Comparison of ENCODE assay signal across 31 cellular contexts in the genomic region with DNA sequence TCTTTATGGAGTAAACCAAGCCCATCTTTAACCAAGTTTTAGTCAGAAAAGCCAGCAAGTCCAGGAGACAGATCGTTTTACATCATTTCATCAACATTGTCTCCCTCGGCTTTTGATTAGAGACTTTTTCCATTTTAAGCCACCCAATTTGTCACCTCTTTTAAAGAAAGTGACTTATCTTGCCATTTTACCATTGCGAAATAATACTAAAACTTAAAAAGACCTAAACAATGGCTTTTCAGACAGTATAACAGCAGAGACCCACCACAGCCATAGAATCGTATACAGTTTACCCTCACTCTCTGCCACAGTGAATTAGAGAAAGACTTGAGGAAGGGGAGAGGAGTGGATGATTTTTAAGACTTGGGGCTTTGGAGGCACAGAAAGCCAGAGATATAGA.
"Had no signal": no experiment of that assay in that cellular context is flagged by ENCODE, and none has a peak within 500 bp of the region (broad histone marks: within the 10 kb centered on the region; RNA-seq: fewer than 3 reads in every experiment).

No MANE protein-coding gene starts in this region.

- H3K4me2 ChIP-seq: KMS-11 had no signal

- H3K9ac ChIP-seq: KMS-11 had no signal

- H3K36me3 ChIP-seq: adrenal gland, brain microvascular endothelial cell had no signal

- H3K4me1 Mint-ChIP-seq: activated B cell treated with CpG ODN at 0.5 μM for 24 hours; central memory CD8-positive, alpha-beta T cell had no signal

- H3K9me3 Mint-ChIP-seq: activated B cell treated with CpG ODN at 0.5 μM for 24 hours; activated CD4-positive, alpha-beta memory T cell treated with anti-CD3 and anti-CD28 coated beads for 36 hours; activated naive CD4-positive, alpha-beta T cell treated with anti-CD3 and anti-CD28 coated beads for 36 hours; activated naive CD4-positive, alpha-beta T cell treated with anti-CD3 and anti-CD28 coated beads, Interleukin-2, amount 50 U/mL, for 72 hours; activated T-cell treated with anti-CD3 and anti-CD28 coated beads, Interleukin-2, amount 50 U/mL, for 4 hours; activated T-helper 1 cell treated with anti-CD3 and anti-CD28 coated beads, Interleukin-12 subunit alpha, Interleukin-12 subunit beta, Interleukin-2, Interleukin-4 antibody, amounts not matched to agents 30 ng/mL and 10 ng/mL and 1 ng/mL, durations not matched to agents 14 hours and 24 hours and 36 hours; central memory CD8-positive, alpha-beta T cell had no signal

- H3K36me3 Mint-ChIP-seq: activated CD4-positive, alpha-beta memory T cell treated with anti-CD3 and anti-CD28 coated beads for 36 hours; activated naive CD4-positive, alpha-beta T cell treated with anti-CD3 and anti-CD28 coated beads, Interleukin-2, amount 50 U/mL, for 72 hours had no signal

- H3K27ac Mint-ChIP-seq: activated B cell treated with CpG ODN at 0.5 μM for 24 hours; activated CD4-positive, alpha-beta memory T cell treated with anti-CD3 and anti-CD28 coated beads for 36 hours; activated naive CD4-positive, alpha-beta T cell treated with anti-CD3 and anti-CD28 coated beads for 36 hours; activated naive CD4-positive, alpha-beta T cell treated with anti-CD3 and anti-CD28 coated beads, Interleukin-2, amount 50 U/mL, for 72 hours; activated T-helper 1 cell treated with anti-CD3 and anti-CD28 coated beads, Interleukin-12 subunit alpha, Interleukin-12 subunit beta, Interleukin-2, Interleukin-4 antibody, amounts not matched to agents 30 ng/mL and 10 ng/mL and 1 ng/mL, durations not matched to agents 14 hours and 24 hours and 36 hours had no signal

- H3K27ac ChIP-seq: adrenal gland, brain microvascular endothelial cell, KMS-11, RWPE1, VCaP had no signal

- DNase-seq: activated B cell treated with CpG ODN at 0.5 μM for 24 hours; activated CD4-positive, alpha-beta memory T cell treated with anti-CD3 and anti-CD28 coated beads for 36 hours; activated CD4-positive, alpha-beta T cell treated with anti-CD3 and anti-CD28 coated beads for 4 hours; activated CD4-positive, alpha-beta T cell treated with anti-CD3 and anti-CD28 coated beads, Interleukin-2, amount 50 U/mL, for 1 hour; activated CD4-positive, CD25-positive, alpha-beta regulatory T cell treated with anti-CD3 and anti-CD28 coated beads, Interleukin-2, amount 50 U/mL, for 72 hours; activated CD8-positive, alpha-beta memory T cell treated with anti-CD3 and anti-CD28 coated beads, Interleukin-2, amount 50 U/mL, for 4 hours; activated gamma-delta T cell treated with Interleukin-2 at 50 U/mL for 16 hours; activated naive CD4-positive, alpha-beta T cell treated with anti-CD3 and anti-CD28 coated beads for 36 hours; activated T-cell treated with anti-CD3 and anti-CD28 coated beads for 4 hours; activated T-cell treated with anti-CD3 and anti-CD28 coated beads, Interleukin-2, amount 50 U/mL, for 4 hours; adrenal gland; brain microvascular endothelial cell; MM.1S; MV-4-11; NCI-H1436 treated with DMSO at 0.1 percent for 48 hours; NCI-H2029; NCI-H524 treated with DMSO at 0.1 percent for 48 hours; NK-92 treated with Interleukin-12 subunit alpha and Interleukin-12 subunit beta, amount 100 ng/mL, for 24 hours; PC-3; SIG-M5; T-helper 1 cell; T-helper 2 cell; T-helper 9 cell had no signal

- H3K27me3 ChIP-seq: adrenal gland, brain microvascular endothelial cell had no signal

- H3K4me3 ChIP-seq: adrenal gland had no signal

- H3K4me3 Mint-ChIP-seq: activated B cell treated with CpG ODN at 0.5 μM for 24 hours; activated CD4-positive, alpha-beta memory T cell treated with anti-CD3 and anti-CD28 coated beads for 36 hours; activated naive CD4-positive, alpha-beta T cell treated with anti-CD3 and anti-CD28 coated beads for 36 hours; activated T-cell treated with anti-CD3 and anti-CD28 coated beads, Interleukin-2, amount 50 U/mL, for 4 hours; activated T-helper 1 cell treated with anti-CD3 and anti-CD28 coated beads, Interleukin-12 subunit alpha, Interleukin-12 subunit beta, Interleukin-2, Interleukin-4 antibody, amounts not matched to agents 30 ng/mL and 10 ng/mL and 1 ng/mL, durations not matched to agents 14 hours and 24 hours and 36 hours; central memory CD8-positive, alpha-beta T cell had no signal

- H3K4me1 ChIP-seq: adrenal gland had no signal

- H3K9me3 ChIP-seq: adrenal gland had no signal

- ATAC-seq: activated naive CD4-positive, alpha-beta T cell treated with anti-CD3 and anti-CD28 coated beads, Interleukin-2, amount 50 U/mL, for 72 hours; activated T-cell treated with anti-CD3 and anti-CD28 coated beads, Interleukin-2, amount 50 U/mL, for 4 hours; PC-3; Right ventricle myocardium inferior; SK-N-SH treated with all-trans-retinoic acid at 6 μM for 48 hours had no signal
